ENCODE assay signal across 10 cellular contexts in genomic region chr12:15526033-15526432, GRCh38.
DNase-seq lines count a peak whose midpoint lies in the region; ATAC-seq and TF ChIP-seq lines count a peak whose summit lies in the region.
"Had no signal": no experiment of that assay in that cellular context is flagged by ENCODE, and none has a peak within 500 bp of the region (broad histone marks: within the 10 kb centered on the region; RNA-seq: fewer than 3 reads in every experiment).

No MANE protein-coding gene starts in this region.

- H3K36me3 Mint-ChIP-seq in glutamatergic neuron (ENCODE audit: unreplicated experiment): peaks cover 12% of the 10 kb centered on the region

- H3K4me3 ChIP-seq in HL-60 (replicated peaks; ENCODE audit: insufficient read depth, low read length): no peak overlapping the region
- H3K4me3 ChIP-seq: left ventricle myocardium inferior had no signal

- H3K27ac ChIP-seq in HL-60 (replicated peaks): no peak overlapping the region
- H3K27ac ChIP-seq: left ventricle myocardium inferior had no signal

- H3K27me3 ChIP-seq in HL-60 (ENCODE audit: insufficient read depth, poor library complexity, severe bottlenecking): peaks cover 2% of the 10 kb centered on the region

- no peaks in the 10 kb centered on the region for H3K27me3 Mint-ChIP-seq in glutamatergic neuron (ENCODE audit: unreplicated experiment)

- H3K4me1 Mint-ChIP-seq in glutamatergic neuron (ENCODE audit: low read depth, unreplicated experiment): peaks cover 22% of the 10 kb centered on the region

- ATAC-seq in GM18909 (IDR thresholded peaks at IDR 0.05; ENCODE audit: poor library complexity, unreplicated experiment) (peak; percentile 100), HG02610 (IDR thresholded peaks at IDR 0.05; ENCODE audit: unreplicated experiment) (peak; percentile 99), omental fat pad (ENCODE audit: low FRiP score) (no peak)

- H3K27ac Mint-ChIP-seq in glutamatergic neuron (ENCODE audit: unreplicated experiment): peak overlapping the region; percentile 84

- peaks cover 2% of the 10 kb centered on the region for H3K9me3 Mint-ChIP-seq in glutamatergic neuron (ENCODE audit: unreplicated experiment)

- TF ChIP-seq CTCF in HL-60 (IDR thresholded peaks at IDR 0.05; ENCODE audit: insufficient read depth, low read length) (no peak), glutamatergic neuron (IDR thresholded peaks at IDR 0.05; ENCODE audit: partially characterized antibody, unreplicated experiment) (no peak), omental fat pad (IDR thresholded peaks at IDR 0.05) (no peak)

- DNase-seq in HL-60 (ENCODE audit: low read depth in 1 of 2, low spot score in 1 of 2) (peak; percentile 38 to 42), glutamatergic neuron (no peak), omental fat pad (ENCODE audit: low spot score) (no peak), NCI-H128 (lab: John Stamatoyannopoulos, UW; ENCODE audit: unreplicated experiment) (no peak), ecto neural progenitor cell (ENCODE audit: low spot score) (no peak)
- DNase-seq: cortex of kidney, left ventricle myocardium inferior, NCI-H2171 had no signal

- peak overlapping the region; percentile 44 for H3K4me3 Mint-ChIP-seq in glutamatergic neuron (ENCODE audit: unreplicated experiment)

Comparison
In these comparisons a context has a peak if more than half of its experiments do, and no peak if none do; other contexts are left out.
1. DNase-seq: peak in HL-60 (2 of 2); none in glutamatergic neuron (single experiment), omental fat pad (single experiment), NCI-H128 (single experiment) and ecto neural progenitor cell (single experiment).